8 cellular contexts compared by ENCODE assay signal in genomic region chr12:56468216-56469006, GRCh38. TPM values are rescaled to one million over a fixed set of nuclear protein-coding genes. Genes with fewer than 3 reads are reported as not detected.
DNase-seq lines count a peak whose midpoint lies in the region; TF ChIP-seq lines count a peak whose summit lies in the region.

SPRYD4 (plus strand) TSS chr12:56468578; CDS start chr12:56468592, 14 bp downstream.

- H3K9me3 Mint-ChIP-seq in neural crest cell: no peaks in the 10 kb centered on the region

- peaks cover 25% of the 10 kb centered on the region for H3K4me1 Mint-ChIP-seq in neural crest cell

- TF ChIP-seq CTCF in LNCaP clone FGC (IDR thresholded peaks at IDR 0.05; ENCODE audit: control insufficient read depth, extremely low read depth, insufficient read depth) (peak; percentile 67), neural crest cell (conservative IDR thresholded peaks at IDR 0.05) (peak; percentile 41), stomach (IDR thresholded peaks at IDR 0.05) (peak in 3 of 7 experiments; percentile 11 to 54 (median 39))

- H3K27me3 Mint-ChIP-seq in neural crest cell (ENCODE audit: low read depth): no peaks in the 10 kb centered on the region

- peak within 1 kb of the TSS; percentile 85 to 95 (median 93) for H3K27ac ChIP-seq in stomach

- peak in 2 of 4 donors; percentile 49 to 67 for TF ChIP-seq POLR2A in stomach (IDR thresholded peaks at IDR 0.05)

- H3K9me3 ChIP-seq in stomach: no peaks in the 10 kb centered on the region

- peaks cover 0 to 20% (median 4%) of the 10 kb centered on the region in 4 donors for H3K36me3 ChIP-seq in stomach

- intact Hi-C loops in stomach (cut with DNase I; ENCODE audit: low total_unique reads): no loop called here

- 0 to 1% (median 1%) methylated on average over 36 to 43 of the region's 43 CpGs for WGBS in stomach, 5 donors

- peak within 1 kb of the TSS; percentile 96 for H3K27ac Mint-ChIP-seq in neural crest cell (ENCODE audit: unreplicated experiment)

- no peaks in the 10 kb centered on the region for H3K27me3 ChIP-seq in stomach

- peak within 1 kb of the TSS; percentile 76 for H3K4me3 ChIP-seq in LNCaP clone FGC (ENCODE audit: low read depth, low read length)
- H3K4me3 ChIP-seq in stomach: peak within 1 kb of the TSS; percentile 80 to 96 (median 90)

- peaks cover 4% of the 10 kb centered on the region for H3K36me3 Mint-ChIP-seq in neural crest cell (ENCODE audit: low read depth)

- TF ChIP-seq EP300 in stomach (IDR thresholded peaks at IDR 0.05): no peak

- peaks cover 22 to 48% (median 32%) of the 10 kb centered on the region in 4 donors for H3K4me1 ChIP-seq in stomach

- peak within 1 kb of the TSS; percentile 91 for H3K4me3 Mint-ChIP-seq in neural crest cell

- DNase-seq in EL (peak; percentile 90), H4 (ENCODE audit: low spot score) (peak; percentile 90), LNCaP clone FGC (ENCODE audit: low read depth) (peak; percentile 77), RPMI8226 (peak; percentile 97), fibroblast of the conjunctiva (ENCODE audit: low read depth) (peak; percentile 84), neural crest cell (ENCODE audit: low read depth, low spot score) (peak; percentile 81), stomach (peak; percentile 95)
- peak; percentile 93 for DNase-seq in activated T-helper 9 cell treated with anti-CD3 and anti-CD28 coated beads, Interleukin-2, amount 50 U/mL, for 16 hours (ENCODE audit: low read depth)

RNA-seq across cellular contexts. Expression of gene SPRYD4, which starts in this region (rescaled TPM):
- total RNA-seq in H4 (2014; rRNA removed; shearing (Covaris generic)): 1.6 and 1.8 TPM in 2 replicates
- 4.9 and 5.1 TPM in 2 replicates for total RNA-seq in neural crest cell
- total RNA-seq in stomach: 1 to 10 TPM in 4 of 5 donors, under 1 TPM in 1; 0.29 to 5.8 (median 3.5) TPM
- polyA plus RNA-seq in stomach: 1 to 10 TPM; 1.8 to 2.1 (median 2.0) TPM

Comparison
In these comparisons a context has a peak if more than half of its experiments do, and no peak if none do; other contexts are left out.
1. Peak in every context shown above with its lines: DNase-seq, H3K4me3 ChIP-seq and H3K27ac ChIP-seq.